ENCODE assay signal across 1 cellular context in the genomic region with DNA sequence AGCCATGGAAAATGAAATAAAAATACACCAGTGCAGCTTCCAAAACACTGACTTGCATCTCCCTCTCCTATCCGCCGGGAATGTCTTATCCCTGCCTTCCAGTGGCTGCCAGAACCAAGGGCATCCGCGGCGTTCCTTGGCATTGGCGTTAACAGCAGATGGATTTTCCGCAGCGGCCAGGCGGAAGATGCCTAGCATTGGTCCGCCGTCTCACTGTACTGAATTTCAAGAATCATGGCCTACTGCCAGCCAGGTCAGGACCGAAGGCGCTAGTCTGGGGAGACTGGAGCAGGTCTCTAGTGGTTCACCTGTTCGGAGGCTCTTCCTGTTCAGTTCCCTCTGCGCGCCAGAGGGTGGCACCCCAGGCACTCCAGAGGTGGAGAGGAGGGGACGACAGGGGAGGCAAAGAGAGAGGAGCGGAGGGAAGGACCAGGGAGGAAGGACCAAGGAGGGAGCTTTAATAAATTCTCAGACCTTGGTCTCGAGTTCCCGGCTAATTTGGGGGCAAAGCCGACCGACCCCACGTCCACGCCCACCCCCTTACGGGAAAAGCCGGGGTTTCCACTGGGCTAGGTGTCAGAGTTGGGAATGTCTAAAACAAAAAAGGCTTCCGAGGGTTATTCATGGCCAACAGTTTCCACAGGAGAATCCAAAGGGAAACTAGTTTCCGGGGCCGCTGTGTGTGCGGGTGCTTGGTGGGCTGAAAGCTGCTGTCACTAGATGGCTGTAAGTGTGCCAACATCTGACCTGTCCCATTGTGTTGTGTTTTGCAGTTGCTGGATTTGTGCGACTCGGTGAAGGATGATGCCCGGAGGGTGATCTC.
TF ChIP-seq lines count a peak whose summit lies in the region.

No MANE protein-coding gene starts in this region.

TF ChIP-seq in HepG2, 621 proteins besides CTCF, POLR2A, EP300 and RAD21 (continued from another document and continues in another):
- no peak for TF ChIP-seq CEBPG (CRISPR knock-in tag; IDR thresholded peaks at IDR 0.05)
- TF ChIP-seq TAF15 (IDR thresholded peaks at IDR 0.05; ENCODE audit: low read depth, low read length, poor library complexity, severe bottlenecking) = no peak
- peak; percentile 70 for TF ChIP-seq ETV5 (CRISPR knock-in tag; IDR thresholded peaks at IDR 0.05; ENCODE audit: borderline replicate concordance)
- TF ChIP-seq ZFP1 (CRISPR knock-in tag; IDR thresholded peaks at IDR 0.05) = no peak
- no peak for TF ChIP-seq TCF7 (IDR thresholded peaks at IDR 0.05; ENCODE audit: low read depth)
- no peak for TF ChIP-seq ZNF121 (CRISPR knock-in tag; IDR thresholded peaks at IDR 0.05)
- TF ChIP-seq, protein P1, sequence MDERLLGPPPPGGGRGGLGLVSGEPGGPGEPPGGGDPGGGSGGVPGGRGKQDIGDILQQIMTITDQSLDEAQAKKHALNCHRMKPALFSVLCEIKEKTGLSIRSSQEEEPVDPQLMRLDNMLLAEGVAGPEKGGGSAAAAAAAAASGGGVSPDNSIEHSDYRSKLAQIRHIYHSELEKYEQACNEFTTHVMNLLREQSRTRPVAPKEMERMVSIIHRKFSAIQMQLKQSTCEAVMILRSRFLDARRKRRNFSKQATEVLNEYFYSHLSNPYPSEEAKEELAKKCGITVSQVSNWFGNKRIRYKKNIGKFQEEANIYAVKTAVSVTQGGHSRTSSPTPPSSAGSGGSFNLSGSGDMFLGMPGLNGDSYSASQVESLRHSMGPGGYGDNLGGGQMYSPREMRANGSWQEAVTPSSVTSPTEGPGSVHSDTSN (CRISPR knock-in tag; IDR thresholded peaks at IDR 0.05) = no peak
- no peak for TF ChIP-seq ZSCAN29 (CRISPR knock-in tag; conservative IDR thresholded peaks at IDR 0.05)
- TF ChIP-seq SOX6 (IDR thresholded peaks at IDR 0.05) = no peak
- 0 out of 2 replicates have a peak, but pooled peaks have one; percentile 51 for TF ChIP-seq SOX6 (CRISPR knock-in tag; IDR thresholded peaks at IDR 0.05)
- TF ChIP-seq RXRB (CRISPR knock-in tag; IDR thresholded peaks at IDR 0.05; ENCODE audit: borderline replicate concordance) = peak; percentile 54; the same call in 1 of the 2 replicates
- TF ChIP-seq ZNF790 (CRISPR knock-in tag; IDR thresholded peaks at IDR 0.05; ENCODE audit: borderline replicate concordance) = no peak
- TF ChIP-seq ZNF777 (CRISPR knock-in tag; IDR thresholded peaks at IDR 0.05) = no peak
- TF ChIP-seq ZKSCAN5 (CRISPR knock-in tag; IDR thresholded peaks at IDR 0.05) = no peak
- TF ChIP-seq SP4 (CRISPR knock-in tag; IDR thresholded peaks at IDR 0.05) = peak; percentile 28; the same call in 1 of the 2 replicates
- no peak for TF ChIP-seq ZNF510 (CRISPR knock-in tag; IDR thresholded peaks at IDR 0.05; ENCODE audit: low read depth)
- TF ChIP-seq, protein P2, sequence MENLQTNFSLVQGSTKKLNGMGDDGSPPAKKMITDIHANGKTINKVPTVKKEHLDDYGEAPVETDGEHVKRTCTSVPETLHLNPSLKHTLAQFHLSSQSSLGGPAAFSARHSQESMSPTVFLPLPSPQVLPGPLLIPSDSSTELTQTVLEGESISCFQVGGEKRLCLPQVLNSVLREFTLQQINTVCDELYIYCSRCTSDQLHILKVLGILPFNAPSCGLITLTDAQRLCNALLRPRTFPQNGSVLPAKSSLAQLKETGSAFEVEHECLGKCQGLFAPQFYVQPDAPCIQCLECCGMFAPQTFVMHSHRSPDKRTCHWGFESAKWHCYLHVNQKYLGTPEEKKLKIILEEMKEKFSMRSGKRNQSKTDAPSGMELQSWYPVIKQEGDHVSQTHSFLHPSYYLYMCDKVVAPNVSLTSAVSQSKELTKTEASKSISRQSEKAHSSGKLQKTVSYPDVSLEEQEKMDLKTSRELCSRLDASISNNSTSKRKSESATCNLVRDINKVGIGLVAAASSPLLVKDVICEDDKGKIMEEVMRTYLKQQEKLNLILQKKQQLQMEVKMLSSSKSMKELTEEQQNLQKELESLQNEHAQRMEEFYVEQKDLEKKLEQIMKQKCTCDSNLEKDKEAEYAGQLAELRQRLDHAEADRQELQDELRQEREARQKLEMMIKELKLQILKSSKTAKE (CRISPR knock-in tag; IDR thresholded peaks at IDR 0.05; ENCODE audit: borderline replicate concordance) = no peak
- no peak for TF ChIP-seq FOXK2 (IDR thresholded peaks at IDR 0.05)
- no peak for TF ChIP-seq STAT5B (CRISPR knock-in tag; IDR thresholded peaks at IDR 0.05)
- no peak for TF ChIP-seq CREM (IDR thresholded peaks at IDR 0.05)
- no peak for TF ChIP-seq CREM (CRISPR knock-in tag; IDR thresholded peaks at IDR 0.05)
- no peak for TF ChIP-seq ZFP90 (CRISPR knock-in tag; IDR thresholded peaks at IDR 0.05; ENCODE audit: borderline replicate concordance)
- peak; percentile 18 for TF ChIP-seq ZFP36 (IDR thresholded peaks at IDR 0.05; ENCODE audit: borderline replicate concordance, low read depth, low read length, partially characterized antibody)
- TF ChIP-seq CBX1 (IDR thresholded peaks at IDR 0.05; ENCODE audit: low read depth) = no peak
- no peak for TF ChIP-seq ZNF713 (CRISPR knock-in tag; IDR thresholded peaks at IDR 0.05)
- TF ChIP-seq, protein P3, sequence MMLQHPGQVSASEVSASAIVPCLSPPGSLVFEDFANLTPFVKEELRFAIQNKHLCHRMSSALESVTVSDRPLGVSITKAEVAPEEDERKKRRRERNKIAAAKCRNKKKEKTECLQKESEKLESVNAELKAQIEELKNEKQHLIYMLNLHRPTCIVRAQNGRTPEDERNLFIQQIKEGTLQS (CRISPR knock-in tag; IDR thresholded peaks at IDR 0.05) = no peak
- peak; percentile 95 for TF ChIP-seq SMC3 (IDR thresholded peaks at IDR 0.05; ENCODE audit: low read length)
- peak; percentile 84 for TF ChIP-seq ELF1 (CRISPR knock-in tag; IDR thresholded peaks at IDR 0.05)
- TF ChIP-seq ZNF543 (CRISPR knock-in tag; IDR thresholded peaks at IDR 0.05) = no peak
- TF ChIP-seq, protein P4, sequence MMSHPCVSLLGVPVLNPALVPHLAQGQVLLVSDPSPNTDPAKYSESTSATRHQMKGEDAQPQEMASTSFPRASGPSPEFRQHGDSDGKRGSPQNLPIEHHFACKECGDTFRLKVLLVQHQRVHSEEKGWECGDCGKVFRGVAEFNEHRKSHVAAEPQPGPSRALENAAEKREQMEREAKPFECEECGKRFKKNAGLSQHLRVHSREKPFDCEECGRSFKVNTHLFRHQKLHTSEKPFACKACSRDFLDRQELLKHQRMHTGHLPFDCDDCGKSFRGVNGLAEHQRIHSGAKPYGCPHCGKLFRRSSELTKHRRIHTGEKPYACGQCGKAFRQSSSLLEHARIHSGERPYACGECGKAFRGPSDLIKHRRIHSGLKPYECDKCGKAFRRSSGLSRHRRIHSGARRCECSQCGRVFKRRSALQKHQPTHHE (CRISPR knock-in tag; IDR thresholded peaks at IDR 0.05; ENCODE audit: borderline replicate concordance) = no peak
- no peak for TF ChIP-seq PAX8 (CRISPR knock-in tag; IDR thresholded peaks at IDR 0.05; ENCODE audit: borderline replicate concordance)
- TF ChIP-seq HNRNPK (IDR thresholded peaks at IDR 0.05; ENCODE audit: low read depth, low read length, poor library complexity, severe bottlenecking) = no peak
- TF ChIP-seq RARA (CRISPR knock-in tag; IDR thresholded peaks at IDR 0.05) = 0 out of 2 replicates have a peak, but pooled peaks have one; percentile 40
- TF ChIP-seq, protein P5, sequence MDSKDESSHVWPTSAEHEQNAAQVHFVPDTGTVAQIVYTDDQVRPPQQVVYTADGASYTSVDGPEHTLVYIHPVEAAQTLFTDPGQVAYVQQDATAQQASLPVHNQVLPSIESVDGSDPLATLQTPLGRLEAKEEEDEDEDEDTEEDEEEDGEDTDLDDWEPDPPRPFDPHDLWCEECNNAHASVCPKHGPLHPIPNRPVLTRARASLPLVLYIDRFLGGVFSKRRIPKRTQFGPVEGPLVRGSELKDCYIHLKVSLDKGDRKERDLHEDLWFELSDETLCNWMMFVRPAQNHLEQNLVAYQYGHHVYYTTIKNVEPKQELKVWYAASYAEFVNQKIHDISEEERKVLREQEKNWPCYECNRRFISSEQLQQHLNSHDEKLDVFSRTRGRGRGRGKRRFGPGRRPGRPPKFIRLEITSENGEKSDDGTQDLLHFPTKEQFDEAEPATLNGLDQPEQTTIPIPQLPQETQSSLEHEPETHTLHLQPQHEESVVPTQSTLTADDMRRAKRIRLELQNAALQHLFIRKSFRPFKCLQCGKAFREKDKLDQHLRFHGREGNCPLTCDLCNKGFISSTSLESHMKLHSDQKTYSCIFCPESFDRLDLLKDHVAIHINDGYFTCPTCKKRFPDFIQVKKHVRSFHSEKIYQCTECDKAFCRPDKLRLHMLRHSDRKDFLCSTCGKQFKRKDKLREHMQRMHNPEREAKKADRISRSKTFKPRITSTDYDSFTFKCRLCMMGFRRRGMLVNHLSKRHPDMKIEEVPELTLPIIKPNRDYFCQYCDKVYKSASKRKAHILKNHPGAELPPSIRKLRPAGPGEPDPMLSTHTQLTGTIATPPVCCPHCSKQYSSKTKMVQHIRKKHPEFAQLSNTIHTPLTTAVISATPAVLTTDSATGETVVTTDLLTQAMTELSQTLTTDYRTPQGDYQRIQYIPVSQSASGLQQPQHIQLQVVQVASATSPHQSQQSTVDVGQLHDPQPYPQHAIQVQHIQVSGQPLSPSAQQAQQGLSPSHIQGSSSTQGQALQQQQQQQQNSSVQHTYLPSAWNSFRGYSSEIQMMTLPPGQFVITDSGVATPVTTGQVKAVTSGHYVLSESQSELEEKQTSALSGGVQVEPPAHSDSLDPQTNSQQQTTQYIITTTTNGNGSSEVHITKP (CRISPR knock-in tag; IDR thresholded peaks at IDR 0.05; ENCODE audit: low read depth) = no peak
- no peak for TF ChIP-seq SRF (IDR thresholded peaks at IDR 0.05; ENCODE audit: low read depth, low read length)
- TF ChIP-seq HOXA3 (CRISPR knock-in tag; IDR thresholded peaks at IDR 0.05) = peak; percentile 6; the same call in 1 of the 2 replicates
- TF ChIP-seq, protein P6, sequence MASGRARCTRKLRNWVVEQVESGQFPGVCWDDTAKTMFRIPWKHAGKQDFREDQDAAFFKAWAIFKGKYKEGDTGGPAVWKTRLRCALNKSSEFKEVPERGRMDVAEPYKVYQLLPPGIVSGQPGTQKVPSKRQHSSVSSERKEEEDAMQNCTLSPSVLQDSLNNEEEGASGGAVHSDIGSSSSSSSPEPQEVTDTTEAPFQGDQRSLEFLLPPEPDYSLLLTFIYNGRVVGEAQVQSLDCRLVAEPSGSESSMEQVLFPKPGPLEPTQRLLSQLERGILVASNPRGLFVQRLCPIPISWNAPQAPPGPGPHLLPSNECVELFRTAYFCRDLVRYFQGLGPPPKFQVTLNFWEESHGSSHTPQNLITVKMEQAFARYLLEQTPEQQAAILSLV (CRISPR knock-in tag; IDR thresholded peaks at IDR 0.05; ENCODE audit: borderline replicate concordance) = 0 out of 2 replicates have a peak, but pooled peaks have one; percentile 31
- no peak for TF ChIP-seq ZNF326 (CRISPR knock-in tag; IDR thresholded peaks at IDR 0.05; ENCODE audit: borderline replicate concordance)
- TF ChIP-seq ZNF547 (CRISPR knock-in tag; IDR thresholded peaks at IDR 0.05) = no peak
- TF ChIP-seq MAZ (IDR thresholded peaks at IDR 0.05; ENCODE audit: borderline replicate concordance, low read depth, low read length) = peak; percentile 64; the same call in 1 of the 2 replicates
- TF ChIP-seq MAZ (CRISPR knock-in tag; IDR thresholded peaks at IDR 0.05; ENCODE audit: low read depth) = peak; percentile 51; the same call in 1 of the 2 replicates
- TF ChIP-seq, protein P7, sequence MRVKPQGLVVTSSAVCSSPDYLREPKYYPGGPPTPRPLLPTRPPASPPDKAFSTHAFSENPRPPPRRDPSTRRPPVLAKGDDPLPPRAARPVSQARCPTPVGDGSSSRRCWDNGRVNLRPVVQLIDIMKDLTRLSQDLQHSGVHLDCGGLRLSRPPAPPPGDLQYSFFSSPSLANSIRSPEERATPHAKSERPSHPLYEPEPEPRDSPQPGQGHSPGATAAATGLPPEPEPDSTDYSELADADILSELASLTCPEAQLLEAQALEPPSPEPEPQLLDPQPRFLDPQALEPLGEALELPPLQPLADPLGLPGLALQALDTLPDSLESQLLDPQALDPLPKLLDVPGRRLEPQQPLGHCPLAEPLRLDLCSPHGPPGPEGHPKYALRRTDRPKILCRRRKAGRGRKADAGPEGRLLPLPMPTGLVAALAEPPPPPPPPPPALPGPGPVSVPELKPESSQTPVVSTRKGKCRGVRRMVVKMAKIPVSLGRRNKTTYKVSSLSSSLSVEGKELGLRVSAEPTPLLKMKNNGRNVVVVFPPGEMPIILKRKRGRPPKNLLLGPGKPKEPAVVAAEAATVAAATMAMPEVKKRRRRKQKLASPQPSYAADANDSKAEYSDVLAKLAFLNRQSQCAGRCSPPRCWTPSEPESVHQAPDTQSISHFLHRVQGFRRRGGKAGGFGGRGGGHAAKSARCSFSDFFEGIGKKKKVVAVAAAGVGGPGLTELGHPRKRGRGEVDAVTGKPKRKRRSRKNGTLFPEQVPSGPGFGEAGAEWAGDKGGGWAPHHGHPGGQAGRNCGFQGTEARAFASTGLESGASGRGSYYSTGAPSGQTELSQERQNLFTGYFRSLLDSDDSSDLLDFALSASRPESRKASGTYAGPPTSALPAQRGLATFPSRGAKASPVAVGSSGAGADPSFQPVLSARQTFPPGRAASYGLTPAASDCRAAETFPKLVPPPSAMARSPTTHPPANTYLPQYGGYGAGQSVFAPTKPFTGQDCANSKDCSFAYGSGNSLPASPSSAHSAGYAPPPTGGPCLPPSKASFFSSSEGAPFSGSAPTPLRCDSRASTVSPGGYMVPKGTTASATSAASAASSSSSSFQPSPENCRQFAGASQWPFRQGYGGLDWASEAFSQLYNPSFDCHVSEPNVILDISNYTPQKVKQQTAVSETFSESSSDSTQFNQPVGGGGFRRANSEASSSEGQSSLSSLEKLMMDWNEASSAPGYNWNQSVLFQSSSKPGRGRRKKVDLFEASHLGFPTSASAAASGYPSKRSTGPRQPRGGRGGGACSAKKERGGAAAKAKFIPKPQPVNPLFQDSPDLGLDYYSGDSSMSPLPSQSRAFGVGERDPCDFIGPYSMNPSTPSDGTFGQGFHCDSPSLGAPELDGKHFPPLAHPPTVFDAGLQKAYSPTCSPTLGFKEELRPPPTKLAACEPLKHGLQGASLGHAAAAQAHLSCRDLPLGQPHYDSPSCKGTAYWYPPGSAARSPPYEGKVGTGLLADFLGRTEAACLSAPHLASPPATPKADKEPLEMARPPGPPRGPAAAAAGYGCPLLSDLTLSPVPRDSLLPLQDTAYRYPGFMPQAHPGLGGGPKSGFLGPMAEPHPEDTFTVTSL (CRISPR knock-in tag; IDR thresholded peaks at IDR 0.05; ENCODE audit: borderline replicate concordance) = no peak
- peak; percentile 73 for TF ChIP-seq ZMYM4 (CRISPR knock-in tag; IDR thresholded peaks at IDR 0.05)
- TF ChIP-seq MEIS1 (CRISPR knock-in tag; IDR thresholded peaks at IDR 0.05; ENCODE audit: borderline replicate concordance) = no peak
- peak; percentile 57; the same call in 1 of the 2 replicates for TF ChIP-seq CBX5 (CRISPR knock-in tag; IDR thresholded peaks at IDR 0.05; ENCODE audit: borderline replicate concordance)
- TF ChIP-seq, protein P8, sequence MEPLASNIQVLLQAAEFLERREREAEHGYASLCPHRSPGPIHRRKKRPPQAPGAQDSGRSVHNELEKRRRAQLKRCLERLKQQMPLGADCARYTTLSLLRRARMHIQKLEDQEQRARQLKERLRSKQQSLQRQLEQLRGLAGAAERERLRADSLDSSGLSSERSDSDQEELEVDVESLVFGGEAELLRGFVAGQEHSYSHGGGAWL (CRISPR knock-in tag; IDR thresholded peaks at IDR 0.05) = no peak
- TF ChIP-seq NFKB2 (CRISPR knock-in tag; IDR thresholded peaks at IDR 0.05; ENCODE audit: borderline replicate concordance) = no peak
- no peak for TF ChIP-seq ZNF724P (CRISPR knock-in tag; IDR thresholded peaks at IDR 0.05; ENCODE audit: borderline replicate concordance)
- TF ChIP-seq ZNF670 (CRISPR knock-in tag; IDR thresholded peaks at IDR 0.05; ENCODE audit: borderline replicate concordance) = no peak
- TF ChIP-seq SNAI1 (CRISPR knock-in tag; IDR thresholded peaks at IDR 0.05; ENCODE audit: borderline replicate concordance) = no peak
- TF ChIP-seq RNF2 (conservative IDR thresholded peaks at IDR 0.05; ENCODE audit: low read depth) = no peak
- no peak for TF ChIP-seq CENPX (CRISPR knock-in tag; IDR thresholded peaks at IDR 0.05)
- no peak for TF ChIP-seq ZNF101 (CRISPR knock-in tag; IDR thresholded peaks at IDR 0.05; ENCODE audit: borderline replicate concordance, low read depth)
